8 cellular contexts compared by ENCODE assay signal in genomic region chr14:50062438-50063039, GRCh38. TPM values are rescaled to one million over a fixed set of nuclear protein-coding genes. Genes with fewer than 3 reads are reported as not detected.
A peak's percentile ranks its signal among the peaks of the same experiment; 100 is the strongest.
DNase-seq lines count a peak whose midpoint lies in the region; ATAC-seq and TF ChIP-seq lines count a peak whose summit lies in the region.

No MANE protein-coding gene starts in this region.

- H4K20me1 ChIP-seq in IMR-90 (ENCODE audit: insufficient read depth, low read length), result no peaks in the 10 kb centered on the region

- no peak overlapping the region for H3K4me2 ChIP-seq in IMR-90 (ENCODE audit: low read depth, low read length)

- H3K9ac ChIP-seq in IMR-90 (ENCODE audit: low read depth, low read length), result 0 out of 2 replicates have a peak overlapping the region, but pooled peaks have one; percentile 2

- H3K36me3 ChIP-seq in IMR-90 (ENCODE audit: control insufficient read depth, insufficient read depth, low read length), result no peaks in the 10 kb centered on the region

- H4K5ac ChIP-seq in IMR-90 (ENCODE audit: low read depth, low read length), result peak overlapping the region; percentile 88

- intact Hi-C loops in IMR-90 (cut with micrococcal nuclease), result loop anchor here (5.0 kb wide), 1 partner anchor 195 kb away; no protein-coding TSS in a partner anchor

- H3K4ac ChIP-seq in IMR-90 (ENCODE audit: low read depth, low read length), result peak overlapping the region; percentile 93

- H2AFZ ChIP-seq in IMR-90 (replicated peaks; ENCODE audit: low read length, poor library complexity), result peak overlapping the region; percentile 88

- POLR2A ChIA-PET in IMR-90 (lab: Charles Lee; ENCODE audit: unreplicated experiment), result interaction anchor here (0.7 kb wide), 1 partner anchor 42 kb away, joined by 3 read pairs; no protein-coding TSS in a partner anchor

- TF ChIP-seq CTCF in IMR-90 (conservative IDR thresholded peaks at IDR 0.05; ENCODE audit: low read depth, low read length) (0 out of 2 replicates have a peak, but pooled peaks have one; percentile 18), coronary artery (IDR thresholded peaks at IDR 0.05) (no peak), nephron progenitor cell (IDR thresholded peaks at IDR 0.05) (no peak)

- H2BK20ac ChIP-seq in IMR-90 (ENCODE audit: low read depth, low read length), result peak overlapping the region; percentile 98

- DNase-seq in IMR-90 (peak; percentile 83), coronary artery (ENCODE audit: low spot score) (no peak), nephron progenitor cell (peak; percentile 20), ureter (ENCODE audit: low spot score) (peak; percentile 77), superior temporal gyrus (ENCODE audit: extremely low spot score) (no peak)
- peak; percentile 30 to 71 (median 62) for DNase-seq in activated CD4-positive, CD25-positive, alpha-beta regulatory T cell (lab: John Stamatoyannopoulos, UW)

- in situ Hi-C loops in IMR-90 (cut with MboI; ENCODE audit: low sequenced_read_pairs), result no loop called here

- TF ChIP-seq POLR2A in IMR-90 (IDR thresholded peaks at IDR 0.05; ENCODE audit: low read depth, low read length), result no peak

- TF ChIP-seq RAD21 in IMR-90 (IDR thresholded peaks at IDR 0.05; ENCODE audit: low read length), result peak; percentile 39

- H3K9me1 ChIP-seq in IMR-90 (ENCODE audit: insufficient read depth, low read length), result peaks cover 36% of the 10 kb centered on the region

- CTCF ChIA-PET in IMR-90 (lab: Yijun Ruan, JAX), result interaction anchor here (0.6 to 1.7 kb wide), 3 partner anchors 26 to 196 kb away, joined by 3 to 7 read pairs (median 3); no protein-coding TSS in a partner anchor

- peak overlapping the region; percentile 62 for H3K4me3 Mint-ChIP-seq in nephron progenitor cell

- H2BK120ac ChIP-seq in IMR-90 (ENCODE audit: low read depth, low read length), result peak overlapping the region; percentile 100

- H3K4me3 ChIP-seq in IMR-90 (ENCODE audit: insufficient read depth, low read depth, low read length) (no peak overlapping the region), coronary artery (no peak overlapping the region)

- peak overlapping the region; percentile 90 for H3K18ac ChIP-seq in IMR-90 (ENCODE audit: low read depth, low read length)

- H3K4me1 Mint-ChIP-seq in nephron progenitor cell, result peaks cover 58% of the 10 kb centered on the region

- peaks cover 35% of the 10 kb centered on the region for H3K4me1 ChIP-seq in IMR-90 (ENCODE audit: control insufficient read depth, insufficient read depth, low read length)

- peak overlapping the region; percentile 99; the same call in 2 of the 3 replicates for H2BK15ac ChIP-seq in IMR-90 (ENCODE audit: low read depth, low read length)

- H2AK5ac ChIP-seq in IMR-90 (ENCODE audit: low read depth, low read length), result peak overlapping the region; percentile 95

- WGBS in IMR-90 (ENCODE audit: extremely low coverage in 2 of 2, insufficient read length in 1 of 2), 2 experiments, result no CpG with 5 or more reads among the region's 7 CpGs

- peak overlapping the region; percentile 99 for H3K27ac Mint-ChIP-seq in nephron progenitor cell

- H4K8ac ChIP-seq in IMR-90 (ENCODE audit: low read depth in 2 of 2, low read length in 2 of 2), result peak overlapping the region; percentile 94

- peak overlapping the region; percentile 92 for H2AK9ac ChIP-seq in IMR-90 (replicated peaks; ENCODE audit: low read depth, low read length, poor library complexity)

- peaks cover 0 to 9% of the 10 kb centered on the region in 2 experiments; a peak in 2 of 4 replicates for H3K79me1 ChIP-seq in IMR-90 (ENCODE audit: low read depth in 1 of 2, low read length in 2 of 2)

- H3K27ac ChIP-seq in IMR-90 (ENCODE audit: insufficient read depth, low read length) (peak overlapping the region; percentile 92), coronary artery (peak overlapping the region; percentile 77 to 79)

- dilution Hi-C loops in IMR-90 (cut with HindIII; ENCODE audit: low sequenced_read_pairs, unreplicated experiment), result no loop called here

- ATAC-seq in GM18861 (IDR thresholded peaks at IDR 0.05; ENCODE audit: unreplicated experiment), result peak; percentile 19
- peak; percentile 47 for ATAC-seq in IMR-90 (ENCODE audit: low read depth)
- ATAC-seq in HG02973 (IDR thresholded peaks at IDR 0.05; ENCODE audit: unreplicated experiment), result no peak

- no peaks in the 10 kb centered on the region for H3K9me3 Mint-ChIP-seq in nephron progenitor cell

- no peaks in the 10 kb centered on the region for H3K9me3 ChIP-seq in IMR-90 (ENCODE audit: control insufficient read depth, insufficient read depth, low read length)

- no TSS peak for BruUV-seq in IMR-90 (replicated peaks; lab: Mats Ljungman, UMichigan)

- peaks cover 5% of the 10 kb centered on the region for H3K27me3 Mint-ChIP-seq in nephron progenitor cell (ENCODE audit: low read depth, poor library complexity)

- H4K91ac ChIP-seq in IMR-90 (ENCODE audit: insufficient read depth, low read depth, low read length), result peak overlapping the region; percentile 98

- H3K14ac ChIP-seq in IMR-90 (replicated peaks; ENCODE audit: low read depth, low read length), result peak overlapping the region; percentile 89

- peak overlapping the region; percentile 99; the same call in 1 of the 2 replicates for H3K23ac ChIP-seq in IMR-90 (ENCODE audit: low read depth, low read length)

- H3K36me3 Mint-ChIP-seq in nephron progenitor cell (ENCODE audit: low read depth), result no peaks in the 10 kb centered on the region

- peak overlapping the region; percentile 94 for H2BK5ac ChIP-seq in IMR-90 (ENCODE audit: low read depth, low read length, poor library complexity, severe bottlenecking)

- H3K27me3 ChIP-seq in IMR-90 (ENCODE audit: control insufficient read depth, insufficient read depth, low read length), result no peaks in the 10 kb centered on the region

- H3K56ac ChIP-seq in IMR-90 (ENCODE audit: extremely low read depth, insufficient read depth, low read length), result peak overlapping the region; percentile 42

TF ChIP-seq in IMR-90, 13 proteins besides CTCF, POLR2A, EP300 and RAD21:
- TF ChIP-seq ELK1 (IDR thresholded peaks at IDR 0.05; ENCODE audit: borderline replicate concordance, low read depth, low read length) (no peak), FOS (IDR thresholded peaks at IDR 0.05; ENCODE audit: low read depth, low read length) (peak; percentile 59; the same call in 1 of the 2 replicates), SMC3 (IDR thresholded peaks at IDR 0.05; ENCODE audit: low read depth, low read length) (0 out of 2 replicates have a peak, but pooled peaks have one; percentile 4), BHLHE40 (IDR thresholded peaks at IDR 0.05; ENCODE audit: low read depth, low read length) (no peak), CEBPB (IDR thresholded peaks at IDR 0.05; ENCODE audit: low read depth, low read length) (no peak), MXI1 (IDR thresholded peaks at IDR 0.05; ENCODE audit: borderline replicate concordance, low read depth, low read length) (no peak), RFX5 (IDR thresholded peaks at IDR 0.05; ENCODE audit: low read depth, low read length) (no peak)

RNA-seq across cellular contexts. Expression of gene VCPKMT, which starts 53.8 kb away (rescaled TPM):
- total RNA-seq in IMR-90 (2012; rRNA removed) (2.5 and 4.7 TPM in 2 replicates), ureter (6.4 TPM)
- 4.7 and 5.2 TPM in 2 replicates for polyA plus RNA-seq in IMR-90 (2012; rRNA removed)
- polyA plus RNA-seq in IMR-90 (2012; cell fraction: cytosol; rRNA removed), result 2.1 and 3.1 TPM in 2 replicates
- 7.2 and 10.5 TPM in 2 replicates for polyA plus RNA-seq in IMR-90 (2012; cell fraction: nucleus; rRNA removed; ENCODE audit: low replicate concordance)

Comparison
In these comparisons a context has a peak if more than half of its experiments do, and no peak if none do; other contexts are left out.
1. DNase-seq: peak in IMR-90 (single experiment), activated CD4-positive, CD25-positive, alpha-beta regulatory T cell (4 of 4), nephron progenitor cell (single experiment) and ureter (single experiment); none in coronary artery (single experiment) and superior temporal gyrus (single experiment).